Comparison of ENCODE assay signal across 25 cellular contexts in genomic region chr15:98412852-98413251, GRCh38.
"Had no signal": no experiment of that assay in that cellular context is flagged by ENCODE, and none has a peak within 500 bp of the region (broad histone marks: within the 10 kb centered on the region; RNA-seq: fewer than 3 reads in every experiment).

No MANE protein-coding gene starts in this region.

- H3K27me3 ChIP-seq: neural progenitor cell, ovary, tibial artery, upper lobe of left lung had no signal

- H3K27ac ChIP-seq: dorsolateral prefrontal cortex, neural progenitor cell, ovary, tibial artery had no signal

- DNase-seq: cortex of kidney; dorsolateral prefrontal cortex; effector CD8-positive, alpha-beta T cell; heart right ventricle; hypothalamus; islet precursor cell; left cardiac atrium; left ventricle myocardium superior; mesenchymal stem cell; midbrain; nucleus accumbens; ovary; right cardiac atrium; stimulated activated CD4-positive, alpha-beta T cell treated with anti-CD3 and anti-CD28 coated beads, Interleukin-4, amount 100 ng/mL, for 1 hour; stimulated activated CD8-positive, alpha-beta memory T cell treated with anti-CD3 and anti-CD28 coated beads, Interleukin-4, amount 100 ng/mL, for 48 hours; stimulated activated naive CD8-positive, alpha-beta T cell treated with anti-CD3 and anti-CD28 coated beads, Interleukin-15, Interleukin-2, amounts not matched to agents 100 U/mL and 50 U/mL, for 24 hours; tibial artery; upper lobe of left lung had no signal

- H3K9me3 ChIP-seq: ovary, tibial artery, upper lobe of left lung had no signal

- H3K36me3 ChIP-seq: heart right ventricle, neural progenitor cell, ovary, tibial artery, upper lobe of left lung had no signal

- ATAC-seq: esophagus mucosa; heart right ventricle; left cardiac atrium; left ventricle myocardium superior; natural killer cell treated with Interleukin-12 subunit alpha and Interleukin-12 subunit beta and Interleukin-15 and Interleukin-18, amount 100 ng/mL, for 72 hours; right cardiac atrium; stimulated activated effector memory CD8-positive, alpha-beta T cell treated with anti-CD3 and anti-CD28 coated beads, Interleukin-12 subunit alpha, Interleukin-12 subunit beta, amount 100 ng/mL, for 72 hours; stimulated activated naive CD8-positive, alpha-beta T cell treated with anti-CD3 and anti-CD28 coated beads, Interleukin-15, Interleukin-2, amounts not matched to agents 100 U/mL and 50 U/mL, for 24 hours had no signal

- H3K4me3 ChIP-seq: dorsolateral prefrontal cortex, heart right ventricle, lung, neural progenitor cell, ovary, smooth muscle cell, tibial artery, upper lobe of left lung had no signal

- H3K4me1 ChIP-seq: heart right ventricle had no signal

- FAIRE-seq: frontal cortex had no signal
